ENCODE assay signal across 1 cellular context in the genomic region with DNA sequence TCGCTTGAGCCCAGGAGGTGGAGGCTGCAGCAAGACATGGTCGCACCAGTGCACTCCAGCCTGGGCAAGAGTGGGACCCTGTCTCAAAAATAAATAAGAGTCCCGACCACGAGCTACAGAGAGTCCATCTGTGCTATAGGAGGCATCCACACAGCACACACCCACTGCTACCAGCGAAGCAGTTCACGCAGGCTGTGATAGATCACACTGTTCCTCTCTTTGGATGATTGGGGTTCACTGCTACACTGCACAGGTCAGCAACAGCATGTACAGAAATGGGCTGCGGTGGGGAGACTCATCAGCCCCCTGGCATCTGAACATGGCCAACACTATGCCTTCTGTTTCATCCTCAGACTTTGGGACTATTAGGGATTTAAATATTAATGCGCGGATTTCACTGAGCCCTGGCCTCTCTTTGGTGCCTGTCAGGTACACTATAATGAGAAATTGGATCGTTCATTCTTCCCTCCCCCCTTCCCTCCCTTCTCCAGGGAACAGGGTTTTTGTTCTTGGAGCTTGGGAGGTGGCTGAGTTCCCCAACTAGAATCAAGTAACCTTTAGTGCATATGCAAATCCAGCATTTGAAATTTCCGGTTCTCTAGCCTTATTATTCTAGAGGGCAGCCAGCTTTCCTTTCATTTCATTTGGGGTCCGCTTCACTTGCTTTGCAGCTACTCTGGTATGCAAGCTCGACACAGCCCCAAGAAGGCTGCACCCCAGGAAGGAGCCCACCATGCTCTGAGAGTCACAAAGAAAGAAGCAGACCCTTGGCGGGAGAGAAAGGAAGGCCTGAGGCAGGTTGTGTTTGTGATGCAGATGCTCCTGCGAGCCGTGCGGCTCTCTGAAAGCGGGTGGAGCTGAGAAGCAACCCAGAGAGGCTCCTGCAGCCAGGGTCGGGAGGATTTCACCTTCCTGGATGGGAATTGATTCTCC.
TF ChIP-seq lines count a peak whose summit lies in the region.

No MANE protein-coding gene starts in this region.

TF ChIP-seq in WTC11, 78 proteins besides CTCF, POLR2A, EP300 and RAD21 (continued from another document):
- TF ChIP-seq, protein P1, sequence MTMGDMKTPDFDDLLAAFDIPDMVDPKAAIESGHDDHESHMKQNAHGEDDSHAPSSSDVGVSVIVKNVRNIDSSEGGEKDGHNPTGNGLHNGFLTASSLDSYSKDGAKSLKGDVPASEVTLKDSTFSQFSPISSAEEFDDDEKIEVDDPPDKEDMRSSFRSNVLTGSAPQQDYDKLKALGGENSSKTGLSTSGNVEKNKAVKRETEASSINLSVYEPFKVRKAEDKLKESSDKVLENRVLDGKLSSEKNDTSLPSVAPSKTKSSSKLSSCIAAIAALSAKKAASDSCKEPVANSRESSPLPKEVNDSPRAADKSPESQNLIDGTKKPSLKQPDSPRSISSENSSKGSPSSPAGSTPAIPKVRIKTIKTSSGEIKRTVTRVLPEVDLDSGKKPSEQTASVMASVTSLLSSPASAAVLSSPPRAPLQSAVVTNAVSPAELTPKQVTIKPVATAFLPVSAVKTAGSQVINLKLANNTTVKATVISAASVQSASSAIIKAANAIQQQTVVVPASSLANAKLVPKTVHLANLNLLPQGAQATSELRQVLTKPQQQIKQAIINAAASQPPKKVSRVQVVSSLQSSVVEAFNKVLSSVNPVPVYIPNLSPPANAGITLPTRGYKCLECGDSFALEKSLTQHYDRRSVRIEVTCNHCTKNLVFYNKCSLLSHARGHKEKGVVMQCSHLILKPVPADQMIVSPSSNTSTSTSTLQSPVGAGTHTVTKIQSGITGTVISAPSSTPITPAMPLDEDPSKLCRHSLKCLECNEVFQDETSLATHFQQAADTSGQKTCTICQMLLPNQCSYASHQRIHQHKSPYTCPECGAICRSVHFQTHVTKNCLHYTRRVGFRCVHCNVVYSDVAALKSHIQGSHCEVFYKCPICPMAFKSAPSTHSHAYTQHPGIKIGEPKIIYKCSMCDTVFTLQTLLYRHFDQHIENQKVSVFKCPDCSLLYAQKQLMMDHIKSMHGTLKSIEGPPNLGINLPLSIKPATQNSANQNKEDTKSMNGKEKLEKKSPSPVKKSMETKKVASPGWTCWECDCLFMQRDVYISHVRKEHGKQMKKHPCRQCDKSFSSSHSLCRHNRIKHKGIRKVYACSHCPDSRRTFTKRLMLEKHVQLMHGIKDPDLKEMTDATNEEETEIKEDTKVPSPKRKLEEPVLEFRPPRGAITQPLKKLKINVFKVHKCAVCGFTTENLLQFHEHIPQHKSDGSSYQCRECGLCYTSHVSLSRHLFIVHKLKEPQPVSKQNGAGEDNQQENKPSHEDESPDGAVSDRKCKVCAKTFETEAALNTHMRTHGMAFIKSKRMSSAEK (CRISPR knock-in tag; IDR thresholded peaks at IDR 0.05; ENCODE audit: borderline replicate concordance) = 0 out of 2 replicates have a peak, but pooled peaks have one; percentile 34
- TF ChIP-seq, protein P2, sequence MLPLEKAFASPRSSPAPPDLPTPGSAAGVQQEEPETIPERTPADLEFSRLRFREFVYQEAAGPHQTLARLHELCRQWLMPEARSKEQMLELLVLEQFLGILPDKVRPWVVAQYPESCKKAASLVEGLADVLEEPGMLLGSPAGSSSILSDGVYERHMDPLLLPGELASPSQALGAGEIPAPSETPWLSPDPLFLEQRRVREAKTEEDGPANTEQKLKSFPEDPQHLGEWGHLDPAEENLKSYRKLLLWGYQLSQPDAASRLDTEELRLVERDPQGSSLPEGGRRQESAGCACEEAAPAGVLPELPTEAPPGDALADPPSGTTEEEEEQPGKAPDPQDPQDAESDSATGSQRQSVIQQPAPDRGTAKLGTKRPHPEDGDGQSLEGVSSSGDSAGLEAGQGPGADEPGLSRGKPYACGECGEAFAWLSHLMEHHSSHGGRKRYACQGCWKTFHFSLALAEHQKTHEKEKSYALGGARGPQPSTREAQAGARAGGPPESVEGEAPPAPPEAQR (CRISPR knock-in tag; IDR thresholded peaks at IDR 0.05) = no peak
- TF ChIP-seq IRF2 (CRISPR knock-in tag; IDR thresholded peaks at IDR 0.05; ENCODE audit: borderline replicate concordance, low read depth) = no peak
- TF ChIP-seq ZNF263 (CRISPR knock-in tag; IDR thresholded peaks at IDR 0.05; ENCODE audit: low read depth) = no peak
- TF ChIP-seq, protein P3, sequence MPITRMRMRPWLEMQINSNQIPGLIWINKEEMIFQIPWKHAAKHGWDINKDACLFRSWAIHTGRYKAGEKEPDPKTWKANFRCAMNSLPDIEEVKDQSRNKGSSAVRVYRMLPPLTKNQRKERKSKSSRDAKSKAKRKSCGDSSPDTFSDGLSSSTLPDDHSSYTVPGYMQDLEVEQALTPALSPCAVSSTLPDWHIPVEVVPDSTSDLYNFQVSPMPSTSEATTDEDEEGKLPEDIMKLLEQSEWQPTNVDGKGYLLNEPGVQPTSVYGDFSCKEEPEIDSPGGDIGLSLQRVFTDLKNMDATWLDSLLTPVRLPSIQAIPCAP (CRISPR knock-in tag; IDR thresholded peaks at IDR 0.05) = no peak
- no peak for TF ChIP-seq MYBL2 (CRISPR knock-in tag; IDR thresholded peaks at IDR 0.05)
- no peak for TF ChIP-seq PRRX2 (CRISPR knock-in tag; IDR thresholded peaks at IDR 0.05)
- TF ChIP-seq, protein P4, sequence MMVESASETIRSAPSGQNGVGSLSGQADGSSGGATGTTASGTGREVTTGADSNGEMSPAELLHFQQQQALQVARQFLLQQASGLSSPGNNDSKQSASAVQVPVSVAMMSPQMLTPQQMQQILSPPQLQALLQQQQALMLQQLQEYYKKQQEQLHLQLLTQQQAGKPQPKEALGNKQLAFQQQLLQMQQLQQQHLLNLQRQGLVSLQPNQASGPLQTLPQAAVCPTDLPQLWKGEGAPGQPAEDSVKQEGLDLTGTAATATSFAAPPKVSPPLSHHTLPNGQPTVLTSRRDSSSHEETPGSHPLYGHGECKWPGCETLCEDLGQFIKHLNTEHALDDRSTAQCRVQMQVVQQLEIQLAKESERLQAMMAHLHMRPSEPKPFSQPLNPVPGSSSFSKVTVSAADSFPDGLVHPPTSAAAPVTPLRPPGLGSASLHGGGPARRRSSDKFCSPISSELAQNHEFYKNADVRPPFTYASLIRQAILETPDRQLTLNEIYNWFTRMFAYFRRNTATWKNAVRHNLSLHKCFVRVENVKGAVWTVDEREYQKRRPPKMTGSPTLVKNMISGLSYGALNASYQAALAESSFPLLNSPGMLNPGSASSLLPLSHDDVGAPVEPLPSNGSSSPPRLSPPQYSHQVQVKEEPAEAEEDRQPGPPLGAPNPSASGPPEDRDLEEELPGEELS (CRISPR knock-in tag; IDR thresholded peaks at IDR 0.05) = peak; percentile 39; the same call in 1 of the 2 replicates
- TF ChIP-seq USF2 (CRISPR knock-in tag; IDR thresholded peaks at IDR 0.05) = no peak
- TF ChIP-seq SMAD4 (CRISPR knock-in tag; IDR thresholded peaks at IDR 0.05) = no peak
- TF ChIP-seq ELF4 (CRISPR knock-in tag; IDR thresholded peaks at IDR 0.05; ENCODE audit: low read depth) = no peak
- TF ChIP-seq, protein P5, sequence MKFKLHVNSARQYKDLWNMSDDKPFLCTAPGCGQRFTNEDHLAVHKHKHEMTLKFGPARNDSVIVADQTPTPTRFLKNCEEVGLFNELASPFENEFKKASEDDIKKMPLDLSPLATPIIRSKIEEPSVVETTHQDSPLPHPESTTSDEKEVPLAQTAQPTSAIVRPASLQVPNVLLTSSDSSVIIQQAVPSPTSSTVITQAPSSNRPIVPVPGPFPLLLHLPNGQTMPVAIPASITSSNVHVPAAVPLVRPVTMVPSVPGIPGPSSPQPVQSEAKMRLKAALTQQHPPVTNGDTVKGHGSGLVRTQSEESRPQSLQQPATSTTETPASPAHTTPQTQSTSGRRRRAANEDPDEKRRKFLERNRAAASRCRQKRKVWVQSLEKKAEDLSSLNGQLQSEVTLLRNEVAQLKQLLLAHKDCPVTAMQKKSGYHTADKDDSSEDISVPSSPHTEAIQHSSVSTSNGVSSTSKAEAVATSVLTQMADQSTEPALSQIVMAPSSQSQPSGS (CRISPR knock-in tag; IDR thresholded peaks at IDR 0.05; ENCODE audit: borderline replicate concordance, low read depth) = no peak
- TF ChIP-seq, protein P6, sequence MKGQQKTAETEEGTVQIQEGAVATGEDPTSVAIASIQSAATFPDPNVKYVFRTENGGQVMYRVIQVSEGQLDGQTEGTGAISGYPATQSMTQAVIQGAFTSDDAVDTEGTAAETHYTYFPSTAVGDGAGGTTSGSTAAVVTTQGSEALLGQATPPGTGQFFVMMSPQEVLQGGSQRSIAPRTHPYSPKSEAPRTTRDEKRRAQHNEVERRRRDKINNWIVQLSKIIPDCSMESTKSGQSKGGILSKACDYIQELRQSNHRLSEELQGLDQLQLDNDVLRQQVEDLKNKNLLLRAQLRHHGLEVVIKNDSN (CRISPR knock-in tag; IDR thresholded peaks at IDR 0.05) = no peak
- TF ChIP-seq AFF4 (CRISPR knock-in tag; IDR thresholded peaks at IDR 0.05; ENCODE audit: borderline replicate concordance) = no peak
- TF ChIP-seq GABPB1 (CRISPR knock-in tag; IDR thresholded peaks at IDR 0.05) = no peak
- no peak for TF ChIP-seq ZNF232 (CRISPR knock-in tag; IDR thresholded peaks at IDR 0.05)
